13 cellular contexts compared by ENCODE assay signal in the genomic region with DNA sequence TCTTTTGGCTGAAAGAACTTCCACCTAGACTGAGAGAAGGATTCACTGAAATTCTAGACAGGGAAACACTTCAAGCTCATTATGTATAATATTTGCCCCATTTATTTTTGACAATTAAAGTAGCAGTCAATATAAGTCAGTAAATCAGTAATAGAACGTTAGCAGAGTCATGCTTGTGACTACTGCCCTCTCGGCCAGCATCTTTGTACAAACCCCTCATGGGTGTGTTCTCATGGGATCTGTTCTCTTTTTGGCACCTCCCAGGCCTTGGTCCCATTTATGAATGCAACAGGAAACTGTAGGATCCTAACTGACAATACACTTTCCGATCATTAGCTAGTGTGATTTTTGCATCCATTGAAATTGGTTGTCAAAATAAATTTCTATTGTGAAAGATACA. TPM values are rescaled to one million over a fixed set of nuclear protein-coding genes. Genes with fewer than 3 reads are reported as not detected.
A peak's percentile ranks its signal among the peaks of the same experiment; 100 is the strongest.
DNase-seq lines count a peak whose midpoint lies in the region; ATAC-seq and TF ChIP-seq lines count a peak whose summit lies in the region.
"Had no signal": no experiment of that assay in that cellular context is flagged by ENCODE, and none has a peak within 500 bp of the region (broad histone marks: within the 10 kb centered on the region; RNA-seq: fewer than 3 reads in every experiment).

No MANE protein-coding gene starts in this region.

- H3K4me1 Mint-ChIP-seq in CD4-positive, CD25-positive, alpha-beta regulatory T cell, result peaks cover 21 to 64% (median 29%) of the 10 kb centered on the region in 4 donors
- peaks cover 21% of the 10 kb centered on the region for H3K4me1 Mint-ChIP-seq in activated T-helper 17 cell treated with anti-CD3 and anti-CD28 coated beads, Interleukin-2, amount 50 U/mL, for 72 hours
- H3K4me1 Mint-ChIP-seq in naive thymus-derived CD8-positive, alpha-beta T cell, result peaks cover 21 to 46% (median 41%) of the 10 kb centered on the region in 4 donors

- no peak for TF ChIP-seq CTCF in GM12865 (IDR thresholded peaks at IDR 0.05; ENCODE audit: insufficient read depth, low read depth, low read length, missing control alignments)

- peak overlapping the region; percentile 90 for H3K27ac ChIP-seq in CD4-positive, CD25-positive, alpha-beta regulatory T cell (ENCODE audit: insufficient read depth, low read length, poor library complexity, severe bottlenecking)
- H3K27ac ChIP-seq: breast epithelium, RWPE1 had no signal

- H3K27me3 Mint-ChIP-seq in CD4-positive, CD25-positive, alpha-beta regulatory T cell, result peaks cover 9% of the 10 kb centered on the region
- H3K27me3 Mint-ChIP-seq in activated T-helper 17 cell treated with anti-CD3 and anti-CD28 coated beads, Interleukin-2, amount 50 U/mL, for 72 hours, result no peaks in the 10 kb centered on the region
- H3K27me3 Mint-ChIP-seq in naive thymus-derived CD8-positive, alpha-beta T cell, result no peaks in the 10 kb centered on the region

- H3K9me3 ChIP-seq in CD4-positive, CD25-positive, alpha-beta regulatory T cell (ENCODE audit: control insufficient read depth in 2 of 2, low read length in 2 of 2), result no peaks in the 10 kb centered on the region
- H3K9me3 ChIP-seq: breast epithelium, stomach had no signal

- no peak for ATAC-seq in CD4-positive, CD25-positive, alpha-beta regulatory T cell (ENCODE audit: low read depth in 2 of 2)
- ATAC-seq in activated T-helper 17 cell treated with anti-CD3 and anti-CD28 coated beads, Interleukin-2, amount 50 U/mL, for 72 hours (replicated peaks), result no peak
- no peak for ATAC-seq in naive thymus-derived CD8-positive, alpha-beta T cell
- no peak for ATAC-seq in HG03442 (IDR thresholded peaks at IDR 0.05; ENCODE audit: unreplicated experiment)
- ATAC-seq: GM23338 had no signal

- peak overlapping the region; percentile 98 for H3K4me3 ChIP-seq in CD4-positive, CD25-positive, alpha-beta regulatory T cell (ENCODE audit: low read depth, low read length)
- H3K4me3 ChIP-seq in GM12865 (ENCODE audit: low read depth, low read length), result peak overlapping the region; percentile 70

- H3K4me1 ChIP-seq in CD4-positive, CD25-positive, alpha-beta regulatory T cell (ENCODE audit: control insufficient read depth, insufficient read depth, low read length, poor library complexity, severe bottlenecking), result peaks cover 57% of the 10 kb centered on the region
- H3K4me1 ChIP-seq: breast epithelium had no signal

- peaks cover 31% of the 10 kb centered on the region for H3K36me3 ChIP-seq in CD4-positive, CD25-positive, alpha-beta regulatory T cell (ENCODE audit: control insufficient read depth, insufficient read depth, low read length)
- H3K36me3 ChIP-seq: breast epithelium had no signal

- DNase-seq in CD4-positive, CD25-positive, alpha-beta regulatory T cell, result no peak
- DNase-seq in GM12865 (ENCODE audit: low read depth) (no peak), SIG-M5 treated with dmso at 0.1 percent for 504 hours (lab: John Stamatoyannopoulos, UW; ENCODE audit: unreplicated experiment) (no peak), NCI-H82 treated with DMSO at 0.1 percent for 48 hours (lab: John Stamatoyannopoulos, UW; ENCODE audit: unreplicated experiment) (no peak)
- DNase-seq in naive thymus-derived CD8-positive, alpha-beta T cell, result no peak
- DNase-seq: activated CD8-positive, alpha-beta memory T cell treated with anti-CD3 and anti-CD28 coated beads, Interleukin-2, amount 50 U/mL, for 48 hours; head of caudate nucleus; stomach had no signal

- peak overlapping the region; percentile 77 to 97 (median 94) for H3K27ac Mint-ChIP-seq in CD4-positive, CD25-positive, alpha-beta regulatory T cell
- H3K27ac Mint-ChIP-seq in activated T-helper 17 cell treated with anti-CD3 and anti-CD28 coated beads, Interleukin-2, amount 50 U/mL, for 72 hours, result peak overlapping the region; percentile 96
- H3K27ac Mint-ChIP-seq in naive thymus-derived CD8-positive, alpha-beta T cell, result peak overlapping the region; percentile 84 to 98 (median 94)
- H3K27ac Mint-ChIP-seq: GM23338 had no signal

- H3K36me3 Mint-ChIP-seq in CD4-positive, CD25-positive, alpha-beta regulatory T cell, result peaks cover 38% of the 10 kb centered on the region
- peaks cover 67% of the 10 kb centered on the region for H3K36me3 Mint-ChIP-seq in activated T-helper 17 cell treated with anti-CD3 and anti-CD28 coated beads, Interleukin-2, amount 50 U/mL, for 72 hours (ENCODE audit: low read depth)
- peaks cover 38 to 48% (median 39%) of the 10 kb centered on the region in 3 donors for H3K36me3 Mint-ChIP-seq in naive thymus-derived CD8-positive, alpha-beta T cell

- POLR2A ChIA-PET in naive thymus-derived CD8-positive, alpha-beta T cell (lab: Charles Lee), result interaction anchor here (0.8 kb wide), 1 partner anchor 9 kb away, joined by 4 read pairs; no protein-coding TSS in a partner anchor

- H3K4me3 Mint-ChIP-seq in CD4-positive, CD25-positive, alpha-beta regulatory T cell, result peak overlapping the region; percentile 88 to 96 (median 92)
- peak overlapping the region; percentile 89 for H3K4me3 Mint-ChIP-seq in activated T-helper 17 cell treated with anti-CD3 and anti-CD28 coated beads, Interleukin-2, amount 50 U/mL, for 72 hours
- peak overlapping the region; percentile 85 to 96 (median 90) for H3K4me3 Mint-ChIP-seq in naive thymus-derived CD8-positive, alpha-beta T cell

- H3K9me3 Mint-ChIP-seq in CD4-positive, CD25-positive, alpha-beta regulatory T cell, result no peaks in the 10 kb centered on the region
- H3K9me3 Mint-ChIP-seq in activated T-helper 17 cell treated with anti-CD3 and anti-CD28 coated beads, Interleukin-2, amount 50 U/mL, for 72 hours, result no peaks in the 10 kb centered on the region
- H3K9me3 Mint-ChIP-seq in naive thymus-derived CD8-positive, alpha-beta T cell, result peaks cover 0 to 7% (median 0%) of the 10 kb centered on the region in 9 donors
- H3K9me3 Mint-ChIP-seq: GM23338 had no signal

- H3K27me3 ChIP-seq in CD4-positive, CD25-positive, alpha-beta regulatory T cell (ENCODE audit: control insufficient read depth, insufficient read depth, low read length), result no peaks in the 10 kb centered on the region

RNA-seq across cellular contexts. Expression of gene MSL3, which starts 2.9 kb away (rescaled TPM):
- total RNA-seq in CD4-positive, CD25-positive, alpha-beta regulatory T cell, result 109 TPM
- 100 to 1,000 TPM in 2 of 4 donors, 10 to 100 TPM in 2; 80.0 to 123 (median 91.7) TPM for polyA plus RNA-seq in CD4-positive, CD25-positive, alpha-beta regulatory T cell
- total RNA-seq in activated T-helper 17 cell treated with anti-CD3 and anti-CD28 coated beads, Interleukin-2, amount 50 U/mL, for 72 hours, result 10 to 100 TPM; 36.4 to 45.0 TPM
- total RNA-seq in naive thymus-derived CD8-positive, alpha-beta T cell, result 100 to 1,000 TPM; 175 to 184 TPM
- polyA plus RNA-seq in naive thymus-derived CD8-positive, alpha-beta T cell, result 100 to 1,000 TPM in 1 of 3 donors, 10 to 100 TPM in 2; 88.1 to 113 (median 92.5) TPM
